Comparison of ENCODE assay signal across 1 cellular context in the genomic region with DNA sequence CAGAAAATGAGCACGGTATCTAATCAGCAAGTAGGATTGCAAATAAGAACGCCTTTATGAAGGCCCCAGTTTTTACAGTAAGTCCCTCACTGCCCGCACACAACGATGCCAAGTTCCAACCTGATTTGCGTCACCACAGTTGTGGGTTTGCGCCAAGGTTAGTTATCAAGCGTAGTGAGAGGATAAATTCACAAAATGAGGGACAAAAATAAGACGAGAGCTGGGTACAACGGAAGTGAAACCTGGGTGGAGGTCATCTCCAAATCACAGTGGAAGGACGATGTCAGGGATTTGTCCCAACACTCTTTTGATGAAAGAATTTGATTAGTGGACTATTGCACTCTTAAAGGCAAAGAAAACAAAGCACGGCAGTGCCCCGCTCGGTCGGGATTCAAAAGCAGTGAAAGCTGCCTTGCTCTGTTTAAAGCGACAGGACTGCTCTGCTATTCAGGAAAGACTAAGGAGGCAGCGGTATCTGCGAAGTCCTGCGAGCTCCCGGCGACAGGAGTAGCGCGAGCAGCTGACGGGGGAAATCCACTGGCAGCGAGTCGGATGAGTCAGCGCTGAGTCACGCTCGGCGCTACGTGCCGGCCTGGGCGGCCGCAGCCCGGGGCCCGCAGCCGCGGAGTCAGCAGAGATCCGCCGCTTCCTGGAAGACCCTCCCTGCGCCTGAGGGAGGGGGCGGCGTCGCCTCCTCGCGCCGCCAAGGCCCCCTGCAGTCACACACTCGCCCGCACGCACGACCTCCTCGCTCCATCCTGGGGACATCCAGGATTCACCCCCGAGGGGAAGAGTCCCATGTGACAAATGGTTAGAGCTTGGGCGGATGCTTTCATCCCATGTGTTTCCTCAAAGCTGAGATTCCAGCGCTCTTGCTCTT.
A peak's percentile ranks its signal among the peaks of the same experiment; 100 is the strongest.
TF ChIP-seq lines count a peak whose summit lies in the region.

No MANE protein-coding gene starts in this region.

TF ChIP-seq in HepG2, 621 proteins besides CTCF, POLR2A, EP300 and RAD21 (continued from another document and continues in another):
- TF ChIP-seq, protein P1, sequence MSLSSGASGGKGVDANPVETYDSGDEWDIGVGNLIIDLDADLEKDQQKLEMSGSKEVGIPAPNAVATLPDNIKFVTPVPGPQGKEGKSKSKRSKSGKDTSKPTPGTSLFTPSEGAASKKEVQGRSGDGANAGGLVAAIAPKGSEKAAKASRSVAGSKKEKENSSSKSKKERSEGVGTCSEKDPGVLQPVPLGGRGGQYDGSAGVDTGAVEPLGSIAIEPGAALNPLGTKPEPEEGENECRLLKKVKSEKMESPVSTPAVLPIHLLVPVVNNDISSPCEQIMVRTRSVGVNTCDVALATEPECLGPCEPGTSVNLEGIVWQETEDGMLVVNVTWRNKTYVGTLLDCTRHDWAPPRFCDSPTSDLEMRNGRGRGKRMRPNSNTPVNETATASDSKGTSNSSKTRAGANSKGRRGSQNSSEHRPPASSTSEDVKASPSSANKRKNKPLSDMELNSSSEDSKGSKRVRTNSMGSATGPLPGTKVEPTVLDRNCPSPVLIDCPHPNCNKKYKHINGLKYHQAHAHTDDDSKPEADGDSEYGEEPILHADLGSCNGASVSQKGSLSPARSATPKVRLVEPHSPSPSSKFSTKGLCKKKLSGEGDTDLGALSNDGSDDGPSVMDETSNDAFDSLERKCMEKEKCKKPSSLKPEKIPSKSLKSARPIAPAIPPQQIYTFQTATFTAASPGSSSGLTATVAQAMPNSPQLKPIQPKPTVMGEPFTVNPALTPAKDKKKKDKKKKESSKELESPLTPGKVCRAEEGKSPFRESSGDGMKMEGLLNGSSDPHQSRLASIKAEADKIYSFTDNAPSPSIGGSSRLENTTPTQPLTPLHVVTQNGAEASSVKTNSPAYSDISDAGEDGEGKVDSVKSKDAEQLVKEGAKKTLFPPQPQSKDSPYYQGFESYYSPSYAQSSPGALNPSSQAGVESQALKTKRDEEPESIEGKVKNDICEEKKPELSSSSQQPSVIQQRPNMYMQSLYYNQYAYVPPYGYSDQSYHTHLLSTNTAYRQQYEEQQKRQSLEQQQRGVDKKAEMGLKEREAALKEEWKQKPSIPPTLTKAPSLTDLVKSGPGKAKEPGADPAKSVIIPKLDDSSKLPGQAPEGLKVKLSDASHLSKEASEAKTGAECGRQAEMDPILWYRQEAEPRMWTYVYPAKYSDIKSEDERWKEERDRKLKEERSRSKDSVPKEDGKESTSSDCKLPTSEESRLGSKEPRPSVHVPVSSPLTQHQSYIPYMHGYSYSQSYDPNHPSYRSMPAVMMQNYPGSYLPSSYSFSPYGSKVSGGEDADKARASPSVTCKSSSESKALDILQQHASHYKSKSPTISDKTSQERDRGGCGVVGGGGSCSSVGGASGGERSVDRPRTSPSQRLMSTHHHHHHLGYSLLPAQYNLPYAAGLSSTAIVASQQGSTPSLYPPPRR (CRISPR knock-in tag; IDR thresholded peaks at IDR 0.05; ENCODE audit: borderline replicate concordance): peak; percentile 64
- TF ChIP-seq, protein P2, sequence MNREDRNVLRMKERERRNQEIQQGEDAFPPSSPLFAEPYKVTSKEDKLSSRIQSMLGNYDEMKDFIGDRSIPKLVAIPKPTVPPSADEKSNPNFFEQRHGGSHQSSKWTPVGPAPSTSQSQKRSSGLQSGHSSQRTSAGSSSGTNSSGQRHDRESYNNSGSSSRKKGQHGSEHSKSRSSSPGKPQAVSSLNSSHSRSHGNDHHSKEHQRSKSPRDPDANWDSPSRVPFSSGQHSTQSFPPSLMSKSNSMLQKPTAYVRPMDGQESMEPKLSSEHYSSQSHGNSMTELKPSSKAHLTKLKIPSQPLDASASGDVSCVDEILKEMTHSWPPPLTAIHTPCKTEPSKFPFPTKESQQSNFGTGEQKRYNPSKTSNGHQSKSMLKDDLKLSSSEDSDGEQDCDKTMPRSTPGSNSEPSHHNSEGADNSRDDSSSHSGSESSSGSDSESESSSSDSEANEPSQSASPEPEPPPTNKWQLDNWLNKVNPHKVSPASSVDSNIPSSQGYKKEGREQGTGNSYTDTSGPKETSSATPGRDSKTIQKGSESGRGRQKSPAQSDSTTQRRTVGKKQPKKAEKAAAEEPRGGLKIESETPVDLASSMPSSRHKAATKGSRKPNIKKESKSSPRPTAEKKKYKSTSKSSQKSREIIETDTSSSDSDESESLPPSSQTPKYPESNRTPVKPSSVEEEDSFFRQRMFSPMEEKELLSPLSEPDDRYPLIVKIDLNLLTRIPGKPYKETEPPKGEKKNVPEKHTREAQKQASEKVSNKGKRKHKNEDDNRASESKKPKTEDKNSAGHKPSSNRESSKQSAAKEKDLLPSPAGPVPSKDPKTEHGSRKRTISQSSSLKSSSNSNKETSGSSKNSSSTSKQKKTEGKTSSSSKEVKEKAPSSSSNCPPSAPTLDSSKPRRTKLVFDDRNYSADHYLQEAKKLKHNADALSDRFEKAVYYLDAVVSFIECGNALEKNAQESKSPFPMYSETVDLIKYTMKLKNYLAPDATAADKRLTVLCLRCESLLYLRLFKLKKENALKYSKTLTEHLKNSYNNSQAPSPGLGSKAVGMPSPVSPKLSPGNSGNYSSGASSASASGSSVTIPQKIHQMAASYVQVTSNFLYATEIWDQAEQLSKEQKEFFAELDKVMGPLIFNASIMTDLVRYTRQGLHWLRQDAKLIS (CRISPR knock-in tag; IDR thresholded peaks at IDR 0.05): no peak
- TF ChIP-seq ZNF484 (CRISPR knock-in tag; IDR thresholded peaks at IDR 0.05; ENCODE audit: borderline replicate concordance, low read depth): no peak
- peak; percentile 60; the same call in 1 of the 2 replicates for TF ChIP-seq ZMYM4 (CRISPR knock-in tag; IDR thresholded peaks at IDR 0.05)
- no peak; the same call in 1 of the 2 replicates for TF ChIP-seq RELA (CRISPR knock-in tag; IDR thresholded peaks at IDR 0.05)
- TF ChIP-seq RORA (CRISPR knock-in tag; IDR thresholded peaks at IDR 0.05): no peak
- no peak for TF ChIP-seq ONECUT2 (CRISPR knock-in tag; IDR thresholded peaks at IDR 0.05)
- TF ChIP-seq ZNF331 (CRISPR knock-in tag; IDR thresholded peaks at IDR 0.05): peak; percentile 80; the same call in 1 of the 2 replicates
- TF ChIP-seq JARID2 (CRISPR knock-in tag; IDR thresholded peaks at IDR 0.05; ENCODE audit: insufficient replicate concordance): no peak
- TF ChIP-seq TARDBP (CRISPR knock-in tag; IDR thresholded peaks at IDR 0.05): peak; percentile 56; the same call in 1 of the 2 replicates
- no peak for TF ChIP-seq HNRNPUL1 (IDR thresholded peaks at IDR 0.05; ENCODE audit: low read depth, low read length)
- TF ChIP-seq, protein P3, sequence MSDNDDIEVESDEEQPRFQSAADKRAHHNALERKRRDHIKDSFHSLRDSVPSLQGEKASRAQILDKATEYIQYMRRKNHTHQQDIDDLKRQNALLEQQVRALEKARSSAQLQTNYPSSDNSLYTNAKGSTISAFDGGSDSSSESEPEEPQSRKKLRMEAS (IDR thresholded peaks at IDR 0.05): peak; percentile 82
- peak; percentile 70; the same call in 1 of the 2 replicates for TF ChIP-seq DMAP1 (CRISPR knock-in tag; IDR thresholded peaks at IDR 0.05)
- peak; percentile 35; the same call in 1 of the 2 replicates for TF ChIP-seq JUN (CRISPR knock-in tag; IDR thresholded peaks at IDR 0.05)
- peak; percentile 52 for TF ChIP-seq YY1 (IDR thresholded peaks at IDR 0.05; ENCODE audit: insufficient read depth, insufficient replicate concordance, low read depth, low read length)
- TF ChIP-seq ZNF207 (IDR thresholded peaks at IDR 0.05; ENCODE audit: borderline replicate concordance): no peak
- TF ChIP-seq, protein P4, sequence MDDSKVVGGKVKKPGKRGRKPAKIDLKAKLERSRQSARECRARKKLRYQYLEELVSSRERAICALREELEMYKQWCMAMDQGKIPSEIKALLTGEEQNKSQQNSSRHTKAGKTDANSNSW (CRISPR knock-in tag; IDR thresholded peaks at IDR 0.05; ENCODE audit: borderline replicate concordance): no peak
- TF ChIP-seq ZEB1 (IDR thresholded peaks at IDR 0.05; ENCODE audit: insufficient replicate concordance, low read depth): no peak
- no peak for TF ChIP-seq NR2F6 (IDR thresholded peaks at IDR 0.05)
- no peak; the same call in 1 of the 2 replicates for TF ChIP-seq NR2F6 (CRISPR knock-in tag; IDR thresholded peaks at IDR 0.05)
- TF ChIP-seq, protein P5, sequence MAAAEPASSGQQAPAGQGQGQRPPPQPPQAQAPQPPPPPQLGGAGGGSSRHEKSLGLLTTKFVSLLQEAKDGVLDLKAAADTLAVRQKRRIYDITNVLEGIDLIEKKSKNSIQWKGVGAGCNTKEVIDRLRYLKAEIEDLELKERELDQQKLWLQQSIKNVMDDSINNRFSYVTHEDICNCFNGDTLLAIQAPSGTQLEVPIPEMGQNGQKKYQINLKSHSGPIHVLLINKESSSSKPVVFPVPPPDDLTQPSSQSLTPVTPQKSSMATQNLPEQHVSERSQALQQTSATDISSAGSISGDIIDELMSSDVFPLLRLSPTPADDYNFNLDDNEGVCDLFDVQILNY (CRISPR knock-in tag; conservative IDR thresholded peaks at IDR 0.05): no peak
- peak; percentile 79; the same call in 1 of the 2 replicates for TF ChIP-seq ZNF451 (CRISPR knock-in tag; IDR thresholded peaks at IDR 0.05)
- no peak for TF ChIP-seq IKZF4 (CRISPR knock-in tag; IDR thresholded peaks at IDR 0.05; ENCODE audit: borderline replicate concordance, low read depth, not compliant biosample characterization)
- TF ChIP-seq YEATS2 (CRISPR knock-in tag; IDR thresholded peaks at IDR 0.05; ENCODE audit: borderline replicate concordance): peak; percentile 76; the same call in 1 of the 2 replicates
- TF ChIP-seq, protein P6, sequence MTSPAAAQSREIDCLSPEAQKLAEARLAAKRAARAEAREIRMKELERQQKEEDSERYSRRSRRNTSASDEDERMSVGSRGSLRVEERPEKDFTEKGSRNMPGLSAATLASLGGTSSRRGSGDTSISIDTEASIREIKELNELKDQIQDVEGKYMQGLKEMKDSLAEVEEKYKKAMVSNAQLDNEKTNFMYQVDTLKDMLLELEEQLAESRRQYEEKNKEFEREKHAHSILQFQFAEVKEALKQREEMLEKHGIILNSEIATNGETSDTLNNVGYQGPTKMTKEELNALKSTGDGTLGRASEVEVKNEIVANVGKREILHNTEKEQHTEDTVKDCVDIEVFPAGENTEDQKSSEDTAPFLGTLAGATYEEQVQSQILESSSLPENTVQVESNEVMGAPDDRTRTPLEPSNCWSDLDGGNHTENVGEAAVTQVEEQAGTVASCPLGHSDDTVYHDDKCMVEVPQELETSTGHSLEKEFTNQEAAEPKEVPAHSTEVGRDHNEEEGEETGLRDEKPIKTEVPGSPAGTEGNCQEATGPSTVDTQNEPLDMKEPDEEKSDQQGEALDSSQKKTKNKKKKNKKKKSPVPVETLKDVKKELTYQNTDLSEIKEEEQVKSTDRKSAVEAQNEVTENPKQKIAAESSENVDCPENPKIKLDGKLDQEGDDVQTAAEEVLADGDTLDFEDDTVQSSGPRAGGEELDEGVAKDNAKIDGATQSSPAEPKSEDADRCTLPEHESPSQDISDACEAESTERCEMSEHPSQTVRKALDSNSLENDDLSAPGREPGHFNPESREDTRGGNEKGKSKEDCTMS (CRISPR knock-in tag; conservative IDR thresholded peaks at IDR 0.05): no peak
- TF ChIP-seq EEA1 (CRISPR knock-in tag; IDR thresholded peaks at IDR 0.05; ENCODE audit: borderline replicate concordance): 0 out of 2 replicates have a peak, but pooled peaks have one; percentile 73
- TF ChIP-seq PRPF4 (IDR thresholded peaks at IDR 0.05; ENCODE audit: low read depth, low read length, poor library complexity, severe bottlenecking): no peak
- peak; percentile 87 for TF ChIP-seq KMT2B (CRISPR knock-in tag; IDR thresholded peaks at IDR 0.05)
- peak; percentile 48; the same call in 1 of the 2 replicates for TF ChIP-seq THAP11 (CRISPR knock-in tag; IDR thresholded peaks at IDR 0.05)
- TF ChIP-seq, protein P7, sequence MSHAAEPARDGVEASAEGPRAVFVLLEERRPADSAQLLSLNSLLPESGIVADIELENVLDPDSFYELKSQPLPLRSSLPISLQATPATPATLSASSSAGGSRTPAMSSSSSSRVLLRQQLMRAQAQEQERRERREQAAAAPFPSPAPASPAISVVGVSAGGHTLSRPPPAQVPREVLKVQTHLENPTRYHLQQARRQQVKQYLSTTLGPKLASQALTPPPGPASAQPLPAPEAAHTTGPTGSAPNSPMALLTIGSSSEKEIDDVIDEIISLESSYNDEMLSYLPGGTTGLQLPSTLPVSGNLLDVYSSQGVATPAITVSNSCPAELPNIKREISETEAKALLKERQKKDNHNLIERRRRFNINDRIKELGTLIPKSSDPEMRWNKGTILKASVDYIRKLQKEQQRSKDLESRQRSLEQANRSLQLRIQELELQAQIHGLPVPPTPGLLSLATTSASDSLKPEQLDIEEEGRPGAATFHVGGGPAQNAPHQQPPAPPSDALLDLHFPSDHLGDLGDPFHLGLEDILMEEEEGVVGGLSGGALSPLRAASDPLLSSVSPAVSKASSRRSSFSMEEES (CRISPR knock-in tag; IDR thresholded peaks at IDR 0.05): peak; percentile 67
- TF ChIP-seq TAF15 (IDR thresholded peaks at IDR 0.05; ENCODE audit: low read depth, low read length, poor library complexity, severe bottlenecking): no peak
- no peak for TF ChIP-seq ZNF703 (CRISPR knock-in tag; IDR thresholded peaks at IDR 0.05; ENCODE audit: borderline replicate concordance)
- TF ChIP-seq RFXANK (CRISPR knock-in tag; IDR thresholded peaks at IDR 0.05): no peak
- TF ChIP-seq STAT5B (CRISPR knock-in tag; IDR thresholded peaks at IDR 0.05): no peak
- peak; percentile 87 for TF ChIP-seq ZNF350 (CRISPR knock-in tag; IDR thresholded peaks at IDR 0.05; ENCODE audit: borderline replicate concordance, low read depth)
- no peak for TF ChIP-seq ZNF546 (CRISPR knock-in tag; conservative IDR thresholded peaks at IDR 0.05)
- TF ChIP-seq, protein P8, sequence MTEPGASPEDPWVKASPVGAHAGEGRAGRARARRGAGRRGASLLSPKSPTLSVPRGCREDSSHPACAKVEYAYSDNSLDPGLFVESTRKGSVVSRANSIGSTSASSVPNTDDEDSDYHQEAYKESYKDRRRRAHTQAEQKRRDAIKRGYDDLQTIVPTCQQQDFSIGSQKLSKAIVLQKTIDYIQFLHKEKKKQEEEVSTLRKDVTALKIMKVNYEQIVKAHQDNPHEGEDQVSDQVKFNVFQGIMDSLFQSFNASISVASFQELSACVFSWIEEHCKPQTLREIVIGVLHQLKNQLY (CRISPR knock-in tag; IDR thresholded peaks at IDR 0.05): 0 out of 2 replicates have a peak, but pooled peaks have one; percentile 15
- peak; percentile 1; the same call in 1 of the 2 replicates for TF ChIP-seq ZNF567 (CRISPR knock-in tag; IDR thresholded peaks at IDR 0.05; ENCODE audit: borderline replicate concordance)
- peak; percentile 59 for TF ChIP-seq PHF8 (CRISPR knock-in tag; IDR thresholded peaks at IDR 0.05)
- TF ChIP-seq TEAD2 (CRISPR knock-in tag; IDR thresholded peaks at IDR 0.05): no peak
- TF ChIP-seq, protein P9, sequence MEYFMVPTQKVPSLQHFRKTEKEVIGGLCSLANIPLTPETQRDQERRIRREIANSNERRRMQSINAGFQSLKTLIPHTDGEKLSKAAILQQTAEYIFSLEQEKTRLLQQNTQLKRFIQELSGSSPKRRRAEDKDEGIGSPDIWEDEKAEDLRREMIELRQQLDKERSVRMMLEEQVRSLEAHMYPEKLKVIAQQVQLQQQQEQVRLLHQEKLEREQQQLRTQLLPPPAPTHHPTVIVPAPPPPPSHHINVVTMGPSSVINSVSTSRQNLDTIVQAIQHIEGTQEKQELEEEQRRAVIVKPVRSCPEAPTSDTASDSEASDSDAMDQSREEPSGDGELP (IDR thresholded peaks at IDR 0.05; ENCODE audit: borderline replicate concordance, low read depth): peak; percentile 96; the same call in 1 of the 2 replicates
- TF ChIP-seq ZNF253 (CRISPR knock-in tag; IDR thresholded peaks at IDR 0.05; ENCODE audit: borderline replicate concordance): no peak
- TF ChIP-seq ZNF747 (CRISPR knock-in tag; IDR thresholded peaks at IDR 0.05; ENCODE audit: borderline replicate concordance): no peak
